ENCODE assay signal across 6 cellular contexts in genomic region chr14:105718787-105719186, GRCh38.
DNase-seq lines count a peak whose midpoint lies in the region; ATAC-seq, FAIRE-seq and TF ChIP-seq lines count a peak whose summit lies in the region.
"Not testable (repeated sequence)": the region's sequence is repeated elsewhere in the genome, so short reads cannot be mapped to it uniquely, and the experiment has no call there.

No MANE protein-coding gene starts in this region.

- H3K4me3 ChIP-seq in RWPE2 (ENCODE audit: severe bottlenecking); kidney (ENCODE audit: low read length in 2 of 2); suprapubic skin: not testable (repeated sequence)

- H3K4me1 ChIP-seq in RWPE2 (ENCODE audit: insufficient read depth, poor library complexity, severe bottlenecking); kidney (ENCODE audit: control insufficient read depth in 1 of 2, insufficient read depth in 1 of 2, low read depth in 1 of 2, low read length in 2 of 2); suprapubic skin: not testable (repeated sequence)

- not testable (repeated sequence) for H3K36me3 ChIP-seq in RWPE2 (ENCODE audit: low read depth); kidney (ENCODE audit: control insufficient read depth in 1 of 2, insufficient read depth in 2 of 2, low read length in 2 of 2); suprapubic skin

- not testable (repeated sequence) for ATAC-seq in RWPE2 (ENCODE audit: low read depth)

- not testable (repeated sequence) for TF ChIP-seq EP300 in suprapubic skin (IDR thresholded peaks at IDR 0.05)

- FAIRE-seq in kidney (lab: Jason Lieb, UNC) = not testable (repeated sequence)

- TF ChIP-seq POLR2A in GM15510 (IDR thresholded peaks at IDR 0.05; ENCODE audit: borderline replicate concordance, extremely low read depth, insufficient read length) = peak; percentile 21
- not testable (repeated sequence) for TF ChIP-seq POLR2A in suprapubic skin (IDR thresholded peaks at IDR 0.05)

- 83% methylated on average over 4 of the region's 7 CpGs for WGBS in suprapubic skin

- intact Hi-C loops in kidney (cut with DNase I); posterior vena cava (cut with DNase I): not testable (repeated sequence)

- H3K27me3 ChIP-seq in RWPE2 (ENCODE audit: insufficient read depth, poor library complexity, severe bottlenecking); suprapubic skin: not testable (repeated sequence)

- not testable (repeated sequence) for H3K27ac ChIP-seq in RWPE2 (ENCODE audit: poor library complexity, severe bottlenecking); kidney (ENCODE audit: low read depth in 2 of 2, low read length in 2 of 2); suprapubic skin

- TF ChIP-seq CTCF in RWPE2 (IDR thresholded peaks at IDR 0.05; ENCODE audit: poor library complexity, severe bottlenecking); kidney (IDR thresholded peaks at IDR 0.05; ENCODE audit: borderline replicate concordance, extremely low read depth, insufficient read depth); suprapubic skin (IDR thresholded peaks at IDR 0.05): not testable (repeated sequence)

- not testable (repeated sequence) for H3K9me3 ChIP-seq in RWPE2 (ENCODE audit: severe bottlenecking); kidney (ENCODE audit: control insufficient read depth in 1 of 2, low read length in 2 of 2); suprapubic skin

- H3K9ac ChIP-seq in kidney (ENCODE audit: low read length in 2 of 2) = not testable (repeated sequence)

- DNase-seq in RWPE2 (ENCODE audit: low spot score) (peak; percentile 20), kidney (peak; percentile 46), posterior vena cava (ENCODE audit: low spot score) (peak; percentile 53), suprapubic skin (ENCODE audit: low spot score in 2 of 2) (peak; percentile 21 to 65)
- peak; percentile 29 for DNase-seq in activated CD8-positive, alpha-beta memory T cell treated with anti-CD3 and anti-CD28 coated beads, Interleukin-2, amount 50 U/mL, for 48 hours
